8 cellular contexts compared by ENCODE assay signal in the genomic region with DNA sequence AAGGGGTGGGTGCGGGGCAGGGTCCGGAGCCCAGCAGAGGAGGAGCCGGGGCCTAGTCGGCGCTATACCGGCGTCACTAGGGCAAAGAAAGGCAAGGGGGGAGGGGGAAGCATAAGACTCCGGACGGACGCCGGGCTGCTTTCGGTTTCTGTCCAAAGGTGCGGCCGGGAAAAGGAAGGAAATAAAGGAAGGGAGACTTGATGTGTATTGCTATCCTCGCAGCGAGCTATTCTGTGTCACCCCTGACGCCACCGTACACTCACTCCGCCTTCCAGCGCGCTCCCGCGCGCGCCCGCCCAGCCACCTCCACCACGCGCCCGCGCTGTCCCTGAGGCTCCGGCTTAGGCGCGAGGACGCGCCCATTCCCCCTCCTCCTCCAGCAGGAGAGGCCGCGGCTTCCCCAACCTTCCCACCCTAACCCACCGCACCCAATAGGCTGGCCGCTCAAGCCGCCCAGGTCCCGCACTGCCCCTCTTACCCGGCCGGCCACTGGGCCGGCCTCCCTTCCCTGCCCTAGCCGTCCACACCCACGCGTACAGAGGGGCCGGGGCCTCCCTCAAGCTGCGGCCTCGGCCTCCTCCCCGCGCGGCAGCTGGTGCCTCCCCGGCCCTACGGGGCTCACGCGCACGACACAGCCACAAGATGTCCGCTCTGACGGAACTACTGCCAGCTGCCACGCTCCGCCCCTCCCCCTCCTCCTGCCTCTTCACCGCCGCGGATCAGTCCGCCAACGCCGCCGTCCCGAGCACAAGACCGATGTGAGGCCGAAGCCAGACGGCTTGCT. TPM values are rescaled to one million over a fixed set of nuclear protein-coding genes. Genes with fewer than 3 reads are reported as not detected.
A peak's percentile ranks its signal among the peaks of the same experiment; 100 is the strongest.
DNase-seq lines count a peak whose midpoint lies in the region; ATAC-seq and TF ChIP-seq lines count a peak whose summit lies in the region.

A gene (minus strand): TSS at position 662 of the 784 bp plus-strand sequence. CDS start 1,043 bp downstream, outside the sequence.

- no peaks in the 10 kb centered on the region for H3K36me3 ChIP-seq in hepatocyte (replicated peaks; ENCODE audit: insufficient read depth, low read depth)

- peaks cover 44% of the 10 kb centered on the region for H4K20me1 ChIP-seq in hepatocyte (ENCODE audit: insufficient read depth, poor library complexity, severe bottlenecking)

- peak within 1 kb of the TSS; percentile 100 for H3K27ac ChIP-seq in hepatocyte

- peak; percentile 85 to 89 for DNase-seq in NCI-H1930 (lab: John Stamatoyannopoulos, UW)
- peak; percentile 97 for DNase-seq in T-helper 2 cell treated with Interferon-gamma antibody and Interleukin-4, amounts not matched to agents 5 μg/mL and 100 μg/mL, for 36 hours (ENCODE audit: low spot score)
- peak; percentile 91 for DNase-seq in astrocyte of the cerebellum (ENCODE audit: low read depth)
- peak; percentile 97 for DNase-seq in hepatocyte (ENCODE audit: low spot score)
- DNase-seq in retinal pigment epithelial cell (ENCODE audit: low read depth) = peak; percentile 86
- no peak for DNase-seq in GM19240 (ENCODE audit: insufficient read length, low spot score)

- 1% methylated on average over 59 of the region's 73 CpGs for WGBS in hepatocyte (ENCODE audit: low lambda C conversion rate, missing lambda C conversion rate)

- H3K4me3 ChIP-seq in astrocyte of the cerebellum (ENCODE audit: low read depth, low read length) (peak within 1 kb of the TSS; percentile 98), hepatocyte (peak within 1 kb of the TSS; percentile 74), retinal pigment epithelial cell (ENCODE audit: low read length) (peak within 1 kb of the TSS; percentile 74)

- ATAC-seq in GM18498 (IDR thresholded peaks at IDR 0.05; ENCODE audit: unreplicated experiment) = peak; percentile 37
- ATAC-seq in HG02943 (IDR thresholded peaks at IDR 0.05; ENCODE audit: low read depth, unreplicated experiment) = peak; percentile 29

- no peaks in the 10 kb centered on the region for H3K9me3 ChIP-seq in hepatocyte (ENCODE audit: low read depth)

- no peaks in the 10 kb centered on the region for H3K27me3 ChIP-seq in hepatocyte

- peaks cover 17% of the 10 kb centered on the region for H3K4me1 ChIP-seq in hepatocyte (ENCODE audit: insufficient read depth)

- H3K36me3 Mint-ChIP-seq in T-helper 2 cell treated with Interferon-gamma antibody and Interleukin-4, amounts not matched to agents 5 μg/mL and 100 μg/mL, for 36 hours (ENCODE audit: low read depth) = peaks cover 27% of the 10 kb centered on the region

- H3K9me3 Mint-ChIP-seq in T-helper 2 cell treated with Interferon-gamma antibody and Interleukin-4, amounts not matched to agents 5 μg/mL and 100 μg/mL, for 36 hours = no peaks in the 10 kb centered on the region

- H3K4me1 Mint-ChIP-seq in T-helper 2 cell treated with Interferon-gamma antibody and Interleukin-4, amounts not matched to agents 5 μg/mL and 100 μg/mL, for 36 hours (ENCODE audit: low read depth) = peaks cover 31% of the 10 kb centered on the region

- peak within 1 kb of the TSS; percentile 32 for H2AFZ ChIP-seq in hepatocyte

- H3K9me2 ChIP-seq in hepatocyte (replicated peaks; ENCODE audit: insufficient read depth) = no peaks in the 10 kb centered on the region

- H3K27me3 Mint-ChIP-seq in T-helper 2 cell treated with Interferon-gamma antibody and Interleukin-4, amounts not matched to agents 5 μg/mL and 100 μg/mL, for 36 hours (ENCODE audit: low read depth) = no peaks in the 10 kb centered on the region

- peaks cover 73% of the 10 kb centered on the region for H3K79me2 ChIP-seq in hepatocyte

- H3K4me2 ChIP-seq in hepatocyte = peak within 1 kb of the TSS; percentile 83

- H3K27ac Mint-ChIP-seq in T-helper 2 cell treated with Interferon-gamma antibody and Interleukin-4, amounts not matched to agents 5 μg/mL and 100 μg/mL, for 36 hours = no peak within 1 kb of the TSS

- no peak within 1 kb of the TSS for H3K4me3 Mint-ChIP-seq in T-helper 2 cell treated with Interferon-gamma antibody and Interleukin-4, amounts not matched to agents 5 μg/mL and 100 μg/mL, for 36 hours

- in situ Hi-C loops in astrocyte of the cerebellum (cut with HindIII; ENCODE audit: low sequenced_read_pairs) = no loop called here

- TF ChIP-seq CTCF in astrocyte of the cerebellum (IDR thresholded peaks at IDR 0.05; ENCODE audit: low read depth, low read length, missing control alignments) (no peak), hepatocyte (IDR thresholded peaks at IDR 0.05; ENCODE audit: poor library complexity) (no peak), retinal pigment epithelial cell (conservative IDR thresholded peaks at IDR 0.05; ENCODE audit: low read depth, low read length) (peak; percentile 15)

RNA-seq across cellular contexts. Expression of the gene that starts here (rescaled TPM):
- total RNA-seq in hepatocyte = 418 and 434 TPM in 2 replicates
- 272 and 277 TPM in 2 replicates for polyA plus RNA-seq in hepatocyte
